1 cellular context compared by ENCODE assay signal in the genomic region with DNA sequence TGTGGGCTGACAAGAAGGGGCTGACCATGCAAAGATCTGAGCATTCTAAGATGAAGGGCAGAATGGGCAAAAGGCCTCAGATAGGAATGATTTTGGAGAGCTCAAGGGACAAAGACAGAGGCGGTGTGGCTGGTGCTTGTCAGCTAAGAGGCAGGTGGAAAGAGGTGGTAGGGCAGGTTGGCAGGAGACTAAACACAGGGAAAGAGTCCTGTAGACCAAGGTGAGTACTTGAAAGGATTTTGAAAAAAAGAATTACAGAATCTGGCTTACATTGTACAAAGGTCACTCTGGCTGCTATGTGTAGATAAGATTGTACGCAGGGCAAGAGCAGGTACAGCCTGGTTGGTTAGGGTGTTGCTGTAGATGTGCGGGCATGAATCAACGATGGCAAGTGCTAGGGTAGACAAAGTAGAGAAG.
TF ChIP-seq lines count a peak whose summit lies in the region.

No MANE protein-coding gene starts in this region.

TF ChIP-seq in HepG2, 621 proteins besides CTCF, POLR2A, EP300 and RAD21 (continued from another document and continues in another):
- TF ChIP-seq MNT (IDR thresholded peaks at IDR 0.05) (no peak), ZFAT (CRISPR knock-in tag; conservative IDR thresholded peaks at IDR 0.05) (no peak), TEAD3 (CRISPR knock-in tag; optimal IDR thresholded peaks at IDR 0.05; ENCODE audit: borderline replicate concordance) (peak; percentile 80), KDM6A (CRISPR knock-in tag; IDR thresholded peaks at IDR 0.05; ENCODE audit: low read depth) (0 out of 2 replicates have a peak, but pooled peaks have one; percentile 56), CENPX (CRISPR knock-in tag; IDR thresholded peaks at IDR 0.05) (no peak), BCL6 (CRISPR knock-in tag; IDR thresholded peaks at IDR 0.05) (peak; percentile 57), THRA (CRISPR knock-in tag; IDR thresholded peaks at IDR 0.05; ENCODE audit: borderline replicate concordance) (peak; percentile 26; the same call in 1 of the 2 replicates), HNF4A (CRISPR knock-in tag; IDR thresholded peaks at IDR 0.05) (peak; percentile 91), ZNF142 (CRISPR knock-in tag; IDR thresholded peaks at IDR 0.05) (0 out of 2 replicates have a peak, but pooled peaks have one; percentile 45), KAT8 (CRISPR knock-in tag; IDR thresholded peaks at IDR 0.05) (peak; percentile 58; the same call in 1 of the 2 replicates), CBX5 (CRISPR knock-in tag; IDR thresholded peaks at IDR 0.05; ENCODE audit: borderline replicate concordance) (no peak), ARNTL (CRISPR knock-in tag; IDR thresholded peaks at IDR 0.05) (no peak), HNF4G (IDR thresholded peaks at IDR 0.05; ENCODE audit: borderline replicate concordance, low read depth, low read length) (peak; percentile 84), HNF4G (CRISPR knock-in tag; IDR thresholded peaks at IDR 0.05; ENCODE audit: borderline replicate concordance, low read depth) (peak; percentile 83), WIZ (CRISPR knock-in tag; IDR thresholded peaks at IDR 0.05) (no peak), ZNF281 (CRISPR knock-in tag; IDR thresholded peaks at IDR 0.05; ENCODE audit: borderline replicate concordance) (0 out of 2 replicates have a peak, but pooled peaks have one; percentile 34), ESRRA (CRISPR knock-in tag; IDR thresholded peaks at IDR 0.05; ENCODE audit: low read depth) (no peak; the same call in 1 of the 2 replicates), MXI1 (IDR thresholded peaks at IDR 0.05; ENCODE audit: borderline replicate concordance, low read depth, low read length) (no peak), AHR (CRISPR knock-in tag; IDR thresholded peaks at IDR 0.05) (no peak), NFATC3 (CRISPR knock-in tag; IDR thresholded peaks at IDR 0.05) (no peak), FOXA1 (IDR thresholded peaks at IDR 0.05) (no peak), FOXA1 (CRISPR knock-in tag; IDR thresholded peaks at IDR 0.05) (peak; percentile 67), ZNF782 (CRISPR knock-in tag; IDR thresholded peaks at IDR 0.05; ENCODE audit: borderline replicate concordance) (no peak), SNAPC4 (CRISPR knock-in tag; IDR thresholded peaks at IDR 0.05) (no peak), ERF (CRISPR knock-in tag; IDR thresholded peaks at IDR 0.05) (0 out of 2 replicates have a peak, but pooled peaks have one; percentile 24), ZNF7 (CRISPR knock-in tag; IDR thresholded peaks at IDR 0.05) (no peak), TOE1 (CRISPR knock-in tag; IDR thresholded peaks at IDR 0.05) (no peak), KLF12 (CRISPR knock-in tag; IDR thresholded peaks at IDR 0.05; ENCODE audit: borderline replicate concordance) (no peak), ZNF44 (CRISPR knock-in tag; IDR thresholded peaks at IDR 0.05) (peak; percentile 34; the same call in 1 of the 2 replicates), NR2C2 (CRISPR knock-in tag; IDR thresholded peaks at IDR 0.05; ENCODE audit: borderline replicate concordance) (no peak; the same call in 1 of the 2 replicates), HNRNPLL (IDR thresholded peaks at IDR 0.05; ENCODE audit: low read depth, low read length, poor library complexity, severe bottlenecking) (no peak), ZBTB7A (CRISPR knock-in tag; IDR thresholded peaks at IDR 0.05) (no peak), MTF1 (CRISPR knock-in tag; IDR thresholded peaks at IDR 0.05) (no peak), ZNF672 (CRISPR knock-in tag; IDR thresholded peaks at IDR 0.05) (no peak)
- TF ChIP-seq, protein P1, sequence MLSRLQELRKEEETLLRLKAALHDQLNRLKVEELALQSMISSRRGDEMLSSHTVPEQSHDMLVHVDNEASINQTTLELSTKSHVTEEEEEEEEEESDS (CRISPR knock-in tag; IDR thresholded peaks at IDR 0.05; ENCODE audit: borderline replicate concordance), result no peak
- TF ChIP-seq, protein P2, sequence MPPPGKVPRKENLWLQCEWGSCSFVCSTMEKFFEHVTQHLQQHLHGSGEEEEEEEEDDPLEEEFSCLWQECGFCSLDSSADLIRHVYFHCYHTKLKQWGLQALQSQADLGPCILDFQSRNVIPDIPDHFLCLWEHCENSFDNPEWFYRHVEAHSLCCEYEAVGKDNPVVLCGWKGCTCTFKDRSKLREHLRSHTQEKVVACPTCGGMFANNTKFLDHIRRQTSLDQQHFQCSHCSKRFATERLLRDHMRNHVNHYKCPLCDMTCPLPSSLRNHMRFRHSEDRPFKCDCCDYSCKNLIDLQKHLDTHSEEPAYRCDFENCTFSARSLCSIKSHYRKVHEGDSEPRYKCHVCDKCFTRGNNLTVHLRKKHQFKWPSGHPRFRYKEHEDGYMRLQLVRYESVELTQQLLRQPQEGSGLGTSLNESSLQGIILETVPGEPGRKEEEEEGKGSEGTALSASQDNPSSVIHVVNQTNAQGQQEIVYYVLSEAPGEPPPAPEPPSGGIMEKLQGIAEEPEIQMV (CRISPR knock-in tag; IDR thresholded peaks at IDR 0.05; ENCODE audit: low read depth), result no peak
- TF ChIP-seq, protein P3, sequence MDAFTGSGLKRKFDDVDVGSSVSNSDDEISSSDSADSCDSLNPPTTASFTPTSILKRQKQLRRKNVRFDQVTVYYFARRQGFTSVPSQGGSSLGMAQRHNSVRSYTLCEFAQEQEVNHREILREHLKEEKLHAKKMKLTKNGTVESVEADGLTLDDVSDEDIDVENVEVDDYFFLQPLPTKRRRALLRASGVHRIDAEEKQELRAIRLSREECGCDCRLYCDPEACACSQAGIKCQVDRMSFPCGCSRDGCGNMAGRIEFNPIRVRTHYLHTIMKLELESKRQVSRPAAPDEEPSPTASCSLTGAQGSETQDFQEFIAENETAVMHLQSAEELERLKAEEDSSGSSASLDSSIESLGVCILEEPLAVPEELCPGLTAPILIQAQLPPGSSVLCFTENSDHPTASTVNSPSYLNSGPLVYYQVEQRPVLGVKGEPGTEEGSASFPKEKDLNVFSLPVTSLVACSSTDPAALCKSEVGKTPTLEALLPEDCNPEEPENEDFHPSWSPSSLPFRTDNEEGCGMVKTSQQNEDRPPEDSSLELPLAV (CRISPR knock-in tag; conservative IDR thresholded peaks at IDR 0.05; ENCODE audit: low read depth), result no peak
